Comparison of ENCODE assay signal across 10 cellular contexts in genomic region chr21:32524010-32524719, GRCh38.
DNase-seq lines count a peak whose midpoint lies in the region; ATAC-seq and TF ChIP-seq lines count a peak whose summit lies in the region.
"Had no signal": no experiment of that assay in that cellular context is flagged by ENCODE, and none has a peak within 500 bp of the region (broad histone marks: within the 10 kb centered on the region; RNA-seq: fewer than 3 reads in every experiment).

No MANE protein-coding gene starts in this region.

- H3K4me1 ChIP-seq in RWPE2 (ENCODE audit: insufficient read depth, poor library complexity, severe bottlenecking) (peaks cover 18% of the 10 kb centered on the region), osteoblast (ENCODE audit: insufficient read depth, low read length) (peaks cover 34% of the 10 kb centered on the region)
- no peaks in the 10 kb centered on the region for H3K4me1 ChIP-seq in CD4-positive, alpha-beta memory T cell (ENCODE audit: insufficient read depth, low read length)

- H3K4me3 ChIP-seq in RWPE2 (ENCODE audit: severe bottlenecking) (no peak overlapping the region), fibroblast of mammary gland (ENCODE audit: control insufficient read depth, low read depth, low read length) (no peak overlapping the region), osteoblast (ENCODE audit: insufficient read depth, low read length) (no peak overlapping the region)
- H3K4me3 ChIP-seq in CD4-positive, alpha-beta memory T cell (ENCODE audit: low read length in 2 of 2): no peak overlapping the region

- H3K9me3 ChIP-seq in RWPE2 (ENCODE audit: severe bottlenecking) (no peaks in the 10 kb centered on the region), osteoblast (ENCODE audit: low read depth, low read length) (no peaks in the 10 kb centered on the region)
- no peaks in the 10 kb centered on the region for H3K9me3 ChIP-seq in CD4-positive, alpha-beta memory T cell (ENCODE audit: control insufficient read depth in 1 of 2, low read length in 2 of 2)

- H3K9me3 Mint-ChIP-seq in CD4-positive, alpha-beta memory T cell: peaks cover 0 to 2% (median 0%) of the 10 kb centered on the region in 8 donors
- H3K9me3 Mint-ChIP-seq: activated naive CD4-positive, alpha-beta T cell treated with anti-CD3 and anti-CD28 coated beads, Interleukin-2, amount 10 ng/mL, durations not matched to agents 7 days and 5 days had no signal

- no peak for TF ChIP-seq CTCF in RWPE2 (IDR thresholded peaks at IDR 0.05; ENCODE audit: poor library complexity, severe bottlenecking)
- TF ChIP-seq CTCF in fibroblast of mammary gland (conservative IDR thresholded peaks at IDR 0.05; ENCODE audit: control insufficient read depth, insufficient read depth, low read depth, low read length): no peak
- TF ChIP-seq CTCF in osteoblast (IDR thresholded peaks at IDR 0.05; ENCODE audit: extremely low read depth, low read depth, low read length): no peak

- no peaks in the 10 kb centered on the region for H4K20me1 ChIP-seq in osteoblast (ENCODE audit: insufficient read depth, low read length)

- POLR2A ChIA-PET in CD4-positive, alpha-beta memory T cell (lab: Charles Lee; ENCODE audit: partially characterized antibody): no interaction called here

- H3K27me3 ChIP-seq in RWPE2 (ENCODE audit: insufficient read depth, poor library complexity, severe bottlenecking) (no peaks in the 10 kb centered on the region), osteoblast (ENCODE audit: insufficient read depth, low read length) (no peaks in the 10 kb centered on the region)
- H3K27me3 ChIP-seq in CD4-positive, alpha-beta memory T cell (ENCODE audit: insufficient read depth, low read length): no peaks in the 10 kb centered on the region

- peak overlapping the region; percentile 46 for H3K4me2 ChIP-seq in osteoblast (ENCODE audit: insufficient read depth, low read length)

- H2AFZ ChIP-seq in osteoblast (ENCODE audit: low read length): peak overlapping the region; percentile 45

- H3K27me3 Mint-ChIP-seq in CD4-positive, alpha-beta memory T cell: no peaks in the 10 kb centered on the region

- peak; percentile 36 for DNase-seq in Caki2 (ENCODE audit: low read depth)
- DNase-seq in RWPE2 (ENCODE audit: low spot score): no peak
- peak; percentile 90 for DNase-seq in fibroblast of mammary gland (ENCODE audit: low read depth)
- peak; percentile 93 for DNase-seq in osteoblast (ENCODE audit: insufficient read length, low spot score, missing footprints)
- no peak for DNase-seq in CD4-positive, alpha-beta memory T cell
- no peak for DNase-seq in DMS79 (lab: John Stamatoyannopoulos, UW)
- DNase-seq in GDM1 (lab: John Stamatoyannopoulos, UW): no peak
- DNase-seq in NCI-H1417 (lab: John Stamatoyannopoulos, UW): no peak
- DNase-seq: activated naive CD4-positive, alpha-beta T cell treated with anti-CD3 and anti-CD28 coated beads, Interleukin-2, amount 10 ng/mL, durations not matched to agents 7 days and 5 days; stimulated activated CD4-positive, alpha-beta T cell treated with anti-CD3 and anti-CD28 coated beads, Interleukin-4, amount 100 ng/mL, for 1 hour had no signal

- H3K36me3 ChIP-seq in RWPE2 (ENCODE audit: low read depth): no peaks in the 10 kb centered on the region
- no peaks in the 10 kb centered on the region for H3K36me3 ChIP-seq in osteoblast (ENCODE audit: insufficient read depth, low read length)
- H3K36me3 ChIP-seq in CD4-positive, alpha-beta memory T cell (ENCODE audit: insufficient read depth, low read length): no peaks in the 10 kb centered on the region

- intact Hi-C loops in CD4-positive, alpha-beta memory T cell (cut with micrococcal nuclease): no loop called here

- no peak overlapping the region for H3K4me3 Mint-ChIP-seq in CD4-positive, alpha-beta memory T cell
- H3K4me3 Mint-ChIP-seq: activated naive CD4-positive, alpha-beta T cell treated with anti-CD3 and anti-CD28 coated beads, Interleukin-2, amount 10 ng/mL, durations not matched to agents 7 days and 5 days had no signal

- in situ Hi-C loops in Caki2 (cut with HindIII; ENCODE audit: low pct_unique_long_range_greater_than_20kb, low sequenced_read_pairs): no loop called here

- peaks cover 0 to 3% of the 10 kb centered on the region in 2 donors for H3K36me3 Mint-ChIP-seq in CD4-positive, alpha-beta memory T cell
- H3K36me3 Mint-ChIP-seq: activated naive CD4-positive, alpha-beta T cell treated with anti-CD3 and anti-CD28 coated beads, Interleukin-2, amount 10 ng/mL, durations not matched to agents 7 days and 5 days had no signal

- H3K27ac ChIP-seq in RWPE2 (ENCODE audit: poor library complexity, severe bottlenecking) (peak overlapping the region; percentile 10), osteoblast (ENCODE audit: low read depth, low read length) (peak overlapping the region; percentile 98)
- H3K27ac ChIP-seq in CD4-positive, alpha-beta memory T cell (ENCODE audit: low read depth, low read length): no peak overlapping the region

- peaks cover 0 to 5% (median 0%) of the 10 kb centered on the region in 4 donors for H3K4me1 Mint-ChIP-seq in CD4-positive, alpha-beta memory T cell
- H3K4me1 Mint-ChIP-seq: activated naive CD4-positive, alpha-beta T cell treated with anti-CD3 and anti-CD28 coated beads, Interleukin-2, amount 10 ng/mL, durations not matched to agents 7 days and 5 days had no signal

- CTCF ChIA-PET in CD4-positive, alpha-beta memory T cell (lab: Charles Lee; ENCODE audit: partially characterized antibody): no interaction called here

- H3K27ac Mint-ChIP-seq in CD4-positive, alpha-beta memory T cell: no peak overlapping the region
- H3K27ac Mint-ChIP-seq: activated naive CD4-positive, alpha-beta T cell treated with anti-CD3 and anti-CD28 coated beads, Interleukin-2, amount 10 ng/mL, durations not matched to agents 7 days and 5 days had no signal

- peak; percentile 40 for ATAC-seq in RWPE2 (ENCODE audit: low read depth)

- H3K79me2 ChIP-seq in osteoblast (ENCODE audit: insufficient read depth, low read length): no peaks in the 10 kb centered on the region

Comparison
In these comparisons a context has a peak if more than half of its experiments do, and no peak if none do; other contexts are left out.
1. DNase-seq: peak in Caki2 (single experiment), fibroblast of mammary gland (single experiment) and osteoblast (single experiment); none in RWPE2 (single experiment), CD4-positive, alpha-beta memory T cell (0 of 5), DMS79 (single experiment), GDM1 (single experiment) and NCI-H1417 (0 of 3).